1 cellular context compared by ENCODE assay signal in the genomic region with DNA sequence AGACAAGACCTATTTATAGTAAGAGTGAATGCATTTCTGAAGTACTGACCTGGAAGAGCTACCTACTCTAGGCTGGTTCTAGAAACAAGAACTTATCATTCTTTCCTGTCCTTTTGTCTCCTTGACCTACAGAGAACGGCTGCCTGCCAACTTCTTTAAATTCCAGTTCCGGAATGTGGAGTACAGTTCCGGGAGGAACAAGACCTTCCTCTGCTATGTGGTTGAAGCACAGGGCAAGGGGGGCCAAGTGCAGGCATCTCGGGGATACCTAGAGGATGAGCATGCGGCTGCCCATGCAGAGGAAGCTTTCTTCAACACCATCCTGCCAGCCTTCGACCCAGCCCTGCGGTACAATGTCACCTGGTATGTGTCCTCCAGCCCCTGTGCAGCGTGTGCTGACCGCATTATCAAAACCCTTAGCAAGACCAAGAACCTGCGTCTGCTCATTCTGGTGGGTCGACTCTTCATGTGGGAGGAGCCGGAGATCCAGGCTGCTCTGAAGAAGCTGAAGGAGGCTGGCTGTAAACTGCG.
TF ChIP-seq lines count a peak whose summit lies in the region.

No MANE protein-coding gene starts in this region.

TF ChIP-seq in GM23338, 12 proteins besides CTCF, POLR2A, EP300 and RAD21:
- TF ChIP-seq, protein P1, sequence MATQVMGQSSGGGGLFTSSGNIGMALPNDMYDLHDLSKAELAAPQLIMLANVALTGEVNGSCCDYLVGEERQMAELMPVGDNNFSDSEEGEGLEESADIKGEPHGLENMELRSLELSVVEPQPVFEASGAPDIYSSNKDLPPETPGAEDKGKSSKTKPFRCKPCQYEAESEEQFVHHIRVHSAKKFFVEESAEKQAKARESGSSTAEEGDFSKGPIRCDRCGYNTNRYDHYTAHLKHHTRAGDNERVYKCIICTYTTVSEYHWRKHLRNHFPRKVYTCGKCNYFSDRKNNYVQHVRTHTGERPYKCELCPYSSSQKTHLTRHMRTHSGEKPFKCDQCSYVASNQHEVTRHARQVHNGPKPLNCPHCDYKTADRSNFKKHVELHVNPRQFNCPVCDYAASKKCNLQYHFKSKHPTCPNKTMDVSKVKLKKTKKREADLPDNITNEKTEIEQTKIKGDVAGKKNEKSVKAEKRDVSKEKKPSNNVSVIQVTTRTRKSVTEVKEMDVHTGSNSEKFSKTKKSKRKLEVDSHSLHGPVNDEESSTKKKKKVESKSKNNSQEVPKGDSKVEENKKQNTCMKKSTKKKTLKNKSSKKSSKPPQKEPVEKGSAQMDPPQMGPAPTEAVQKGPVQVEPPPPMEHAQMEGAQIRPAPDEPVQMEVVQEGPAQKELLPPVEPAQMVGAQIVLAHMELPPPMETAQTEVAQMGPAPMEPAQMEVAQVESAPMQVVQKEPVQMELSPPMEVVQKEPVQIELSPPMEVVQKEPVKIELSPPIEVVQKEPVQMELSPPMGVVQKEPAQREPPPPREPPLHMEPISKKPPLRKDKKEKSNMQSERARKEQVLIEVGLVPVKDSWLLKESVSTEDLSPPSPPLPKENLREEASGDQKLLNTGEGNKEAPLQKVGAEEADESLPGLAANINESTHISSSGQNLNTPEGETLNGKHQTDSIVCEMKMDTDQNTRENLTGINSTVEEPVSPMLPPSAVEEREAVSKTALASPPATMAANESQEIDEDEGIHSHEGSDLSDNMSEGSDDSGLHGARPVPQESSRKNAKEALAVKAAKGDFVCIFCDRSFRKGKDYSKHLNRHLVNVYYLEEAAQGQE (IDR thresholded peaks at IDR 0.05; ENCODE audit: unreplicated experiment) = no peak
- TF ChIP-seq, protein P2, sequence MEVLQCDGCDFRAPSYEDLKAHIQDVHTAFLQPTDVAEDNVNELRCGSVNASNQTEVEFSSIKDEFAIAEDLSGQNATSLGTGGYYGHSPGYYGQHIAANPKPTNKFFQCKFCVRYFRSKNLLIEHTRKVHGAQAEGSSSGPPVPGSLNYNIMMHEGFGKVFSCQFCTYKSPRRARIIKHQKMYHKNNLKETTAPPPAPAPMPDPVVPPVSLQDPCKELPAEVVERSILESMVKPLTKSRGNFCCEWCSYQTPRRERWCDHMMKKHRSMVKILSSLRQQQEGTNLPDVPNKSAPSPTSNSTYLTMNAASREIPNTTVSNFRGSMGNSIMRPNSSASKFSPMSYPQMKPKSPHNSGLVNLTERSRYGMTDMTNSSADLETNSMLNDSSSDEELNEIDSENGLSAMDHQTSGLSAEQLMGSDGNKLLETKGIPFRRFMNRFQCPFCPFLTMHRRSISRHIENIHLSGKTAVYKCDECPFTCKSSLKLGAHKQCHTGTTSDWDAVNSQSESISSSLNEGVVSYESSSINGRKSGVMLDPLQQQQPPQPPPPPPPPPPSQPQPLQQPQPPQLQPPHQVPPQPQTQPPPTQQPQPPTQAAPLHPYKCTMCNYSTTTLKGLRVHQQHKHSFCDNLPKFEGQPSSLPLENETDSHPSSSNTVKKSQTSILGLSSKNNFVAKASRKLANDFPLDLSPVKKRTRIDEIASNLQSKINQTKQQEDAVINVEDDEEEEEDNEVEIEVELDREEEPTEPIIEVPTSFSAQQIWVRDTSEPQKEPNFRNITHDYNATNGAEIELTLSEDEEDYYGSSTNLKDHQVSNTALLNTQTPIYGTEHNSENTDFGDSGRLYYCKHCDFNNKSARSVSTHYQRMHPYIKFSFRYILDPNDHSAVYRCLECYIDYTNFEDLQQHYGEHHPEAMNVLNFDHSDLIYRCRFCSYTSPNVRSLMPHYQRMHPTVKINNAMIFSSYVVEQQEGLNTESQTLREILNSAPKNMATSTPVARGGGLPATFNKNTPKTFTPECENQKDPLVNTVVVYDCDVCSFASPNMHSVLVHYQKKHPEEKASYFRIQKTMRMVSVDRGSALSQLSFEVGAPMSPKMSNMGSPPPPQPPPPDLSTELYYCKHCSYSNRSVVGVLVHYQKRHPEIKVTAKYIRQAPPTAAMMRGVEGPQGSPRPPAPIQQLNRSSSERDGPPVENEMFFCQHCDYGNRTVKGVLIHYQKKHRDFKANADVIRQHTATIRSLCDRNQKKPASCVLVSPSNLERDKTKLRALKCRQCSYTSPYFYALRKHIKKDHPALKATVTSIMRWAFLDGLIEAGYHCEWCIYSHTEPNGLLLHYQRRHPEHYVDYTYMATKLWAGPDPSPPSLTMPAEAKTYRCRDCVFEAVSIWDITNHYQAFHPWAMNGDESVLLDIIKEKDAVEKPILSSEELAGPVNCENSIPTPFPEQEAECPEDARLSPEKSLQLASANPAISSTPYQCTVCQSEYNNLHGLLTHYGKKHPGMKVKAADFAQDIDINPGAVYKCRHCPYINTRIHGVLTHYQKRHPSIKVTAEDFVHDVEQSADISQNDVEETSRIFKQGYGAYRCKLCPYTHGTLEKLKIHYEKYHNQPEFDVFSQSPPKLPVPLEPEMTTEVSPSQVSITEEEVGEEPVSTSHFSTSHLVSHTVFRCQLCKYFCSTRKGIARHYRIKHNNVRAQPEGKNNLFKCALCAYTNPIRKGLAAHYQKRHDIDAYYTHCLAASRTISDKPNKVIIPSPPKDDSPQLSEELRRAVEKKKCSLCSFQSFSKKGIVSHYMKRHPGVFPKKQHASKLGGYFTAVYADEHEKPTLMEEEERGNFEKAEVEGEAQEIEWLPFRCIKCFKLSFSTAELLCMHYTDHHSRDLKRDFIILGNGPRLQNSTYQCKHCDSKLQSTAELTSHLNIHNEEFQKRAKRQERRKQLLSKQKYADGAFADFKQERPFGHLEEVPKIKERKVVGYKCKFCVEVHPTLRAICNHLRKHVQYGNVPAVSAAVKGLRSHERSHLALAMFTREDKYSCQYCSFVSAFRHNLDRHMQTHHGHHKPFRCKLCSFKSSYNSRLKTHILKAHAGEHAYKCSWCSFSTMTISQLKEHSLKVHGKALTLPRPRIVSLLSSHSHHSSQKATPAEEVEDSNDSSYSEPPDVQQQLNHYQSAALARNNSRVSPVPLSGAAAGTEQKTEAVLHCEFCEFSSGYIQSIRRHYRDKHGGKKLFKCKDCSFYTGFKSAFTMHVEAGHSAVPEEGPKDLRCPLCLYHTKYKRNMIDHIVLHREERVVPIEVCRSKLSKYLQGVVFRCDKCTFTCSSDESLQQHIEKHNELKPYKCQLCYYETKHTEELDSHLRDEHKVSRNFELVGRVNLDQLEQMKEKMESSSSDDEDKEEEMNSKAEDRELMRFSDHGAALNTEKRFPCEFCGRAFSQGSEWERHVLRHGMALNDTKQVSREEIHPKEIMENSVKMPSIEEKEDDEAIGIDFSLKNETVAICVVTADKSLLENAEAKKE (CRISPR knock-in tag; IDR thresholded peaks at IDR 0.05) = no peak
- TF ChIP-seq, protein P3, sequence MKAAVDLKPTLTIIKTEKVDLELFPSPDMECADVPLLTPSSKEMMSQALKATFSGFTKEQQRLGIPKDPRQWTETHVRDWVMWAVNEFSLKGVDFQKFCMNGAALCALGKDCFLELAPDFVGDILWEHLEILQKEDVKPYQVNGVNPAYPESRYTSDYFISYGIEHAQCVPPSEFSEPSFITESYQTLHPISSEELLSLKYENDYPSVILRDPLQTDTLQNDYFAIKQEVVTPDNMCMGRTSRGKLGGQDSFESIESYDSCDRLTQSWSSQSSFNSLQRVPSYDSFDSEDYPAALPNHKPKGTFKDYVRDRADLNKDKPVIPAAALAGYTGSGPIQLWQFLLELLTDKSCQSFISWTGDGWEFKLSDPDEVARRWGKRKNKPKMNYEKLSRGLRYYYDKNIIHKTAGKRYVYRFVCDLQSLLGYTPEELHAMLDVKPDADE (IDR thresholded peaks at IDR 0.05) = no peak
- TF ChIP-seq ZNF331 (CRISPR knock-in tag; IDR thresholded peaks at IDR 0.05; ENCODE audit: low read depth) (no peak), JUNB (IDR thresholded peaks at IDR 0.05; ENCODE audit: unreplicated experiment) (no peak), NANOG (IDR thresholded peaks at IDR 0.05; ENCODE audit: borderline replicate concordance) (no peak), EZH2phosphoT487 (IDR thresholded peaks at IDR 0.05; ENCODE audit: unreplicated experiment) (no peak), EZH2 (IDR thresholded peaks at IDR 0.05; ENCODE audit: low read depth, unreplicated experiment) (no peak), CREB1 (CRISPR knock-in tag; IDR thresholded peaks at IDR 0.05; ENCODE audit: low read depth) (no peak), STAT1 (IDR thresholded peaks at IDR 0.05; ENCODE audit: unreplicated experiment) (no peak), ZNF114 (CRISPR knock-in tag; IDR thresholded peaks at IDR 0.05) (no peak), POLR2AphosphoS5 (IDR thresholded peaks at IDR 0.05; ENCODE audit: low read depth) (no peak)
